15 cellular contexts compared by ENCODE assay signal in the genomic region with DNA sequence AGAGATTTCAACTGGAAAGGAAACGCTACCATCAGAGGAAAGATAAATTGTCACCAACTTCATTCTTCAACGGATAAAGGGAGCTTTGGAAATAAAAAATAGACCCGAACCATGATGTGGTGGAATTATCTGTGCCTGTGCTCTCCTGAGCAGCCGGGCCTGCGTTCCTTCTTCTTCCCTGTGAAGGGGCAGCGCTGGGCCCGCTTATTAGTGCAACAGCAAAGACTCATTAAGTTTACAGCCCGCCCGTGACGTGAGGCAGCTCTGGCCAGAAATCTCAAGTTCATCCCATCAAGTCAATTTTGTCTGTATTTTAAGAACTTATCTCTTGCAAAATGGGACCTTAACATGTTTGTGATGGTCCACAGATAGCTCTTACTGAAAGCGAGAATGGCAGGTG.
"Had no signal": no experiment of that assay in that cellular context is flagged by ENCODE, and none has a peak within 500 bp of the region (broad histone marks: within the 10 kb centered on the region; RNA-seq: fewer than 3 reads in every experiment).

No MANE protein-coding gene starts in this region.

- DNase-seq: colonic mucosa; dermis blood vessel endothelial cell; esophagus squamous epithelium; foreskin fibroblast; glutamatergic neuron; kidney; left cardiac atrium; left ventricle myocardium superior; mesenchymal stem cell; naive thymus-derived CD4-positive, alpha-beta T cell; stimulated activated CD4-positive, alpha-beta T cell treated with anti-CD3 and anti-CD28 coated beads, Interleukin-4, amount 100 ng/mL, for 1 hour; stimulated activated CD8-positive, alpha-beta memory T cell treated with anti-CD3 and anti-CD28 coated beads, Interleukin-4, amount 100 ng/mL, for 48 hours; stimulated activated naive CD8-positive, alpha-beta T cell treated with anti-CD3 and anti-CD28 coated beads, Interleukin-15, Interleukin-2, amounts not matched to agents 100 U/mL and 50 U/mL, for 24 hours; upper lobe of left lung had no signal

- ATAC-seq: gastroesophageal sphincter; left cardiac atrium; left ventricle myocardium superior; naive thymus-derived CD4-positive, alpha-beta T cell; stimulated activated naive CD8-positive, alpha-beta T cell treated with anti-CD3 and anti-CD28 coated beads, Interleukin-15, Interleukin-2, amounts not matched to agents 100 U/mL and 50 U/mL, for 24 hours had no signal

- FAIRE-seq: kidney had no signal
